21 cellular contexts compared by ENCODE assay signal in the genomic region with DNA sequence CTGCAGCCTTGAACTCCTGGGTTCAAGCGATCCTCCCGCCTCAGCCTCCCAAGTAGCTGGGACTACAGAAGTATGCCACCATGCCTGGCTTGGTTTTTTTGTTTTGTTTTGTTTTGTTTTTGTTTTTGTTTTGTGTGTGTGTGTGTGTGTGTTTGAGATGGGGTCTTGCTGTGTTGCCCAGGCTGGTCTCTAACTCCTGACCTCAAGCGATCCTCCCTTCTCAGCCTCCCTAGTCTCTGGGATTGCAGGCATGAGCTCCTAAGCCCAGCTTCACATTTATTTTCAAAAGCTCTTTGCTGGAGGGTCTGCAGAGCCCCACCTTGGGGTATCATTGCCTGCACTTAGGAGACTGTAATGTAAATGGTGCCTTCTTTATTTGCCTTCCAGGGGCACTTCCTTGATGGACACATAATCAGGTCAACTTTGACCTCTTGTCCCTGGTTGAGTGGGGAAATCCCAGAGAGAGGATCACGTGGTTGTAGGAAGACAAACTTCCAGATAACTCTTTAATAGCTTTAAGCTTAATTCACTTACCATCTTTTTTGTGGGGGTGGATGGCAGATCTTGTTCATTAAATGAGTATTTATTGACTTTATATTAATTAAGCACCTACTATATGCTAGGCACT.
DNase-seq lines count a peak whose midpoint lies in the region; ATAC-seq and TF ChIP-seq lines count a peak whose summit lies in the region.
"Had no signal": no experiment of that assay in that cellular context is flagged by ENCODE, and none has a peak within 500 bp of the region (broad histone marks: within the 10 kb centered on the region; RNA-seq: fewer than 3 reads in every experiment).

No MANE protein-coding gene starts in this region.

- in situ Hi-C loops in transverse colon (cut with MboI; ENCODE audit: low pct_ligation_motif_present in 1 of 4, low pct_unique_long_range_greater_than_20kb in 1 of 4, low sequenced_read_pairs in 3 of 4): no loop called here

- peaks cover 46% of the 10 kb centered on the region for H3K36me3 Mint-ChIP-seq in MCF 10A (ENCODE audit: insufficient read depth, unreplicated experiment)
- peaks cover 45% of the 10 kb centered on the region for H3K36me3 Mint-ChIP-seq in dendritic cell treated with granulocyte-macrophage colony-stimulating factor and Interleukin-4, amounts not matched to agents 40 ng/mL and 50 ng/mL, for 4 days (ENCODE audit: low read depth)

- intact Hi-C loops in breast epithelium (cut with DNase I; ENCODE audit: low total_unique reads) (no loop called here), MCF 10A (cut with micrococcal nuclease) (no loop called here), transverse colon (cut with DNase I; ENCODE audit: low total_unique reads) (no loop called here)
- intact Hi-C loops in dendritic cell treated with granulocyte-macrophage colony-stimulating factor and Interleukin-4, amounts not matched to agents 40 ng/mL and 50 ng/mL, for 4 days (cut with micrococcal nuclease): no loop called here

- no peak for TF ChIP-seq EP300 in transverse colon (IDR thresholded peaks at IDR 0.05; ENCODE audit: low read depth)

- DNase-seq in breast epithelium (ENCODE audit: low spot score in 2 of 2) (no peak), MCF 10A (ENCODE audit: unreplicated experiment) (no peak), transverse colon (no peak), GM19238 (ENCODE audit: insufficient read length, low spot score) (no peak), NCI-H526 treated with DMSO at 0.1 percent for 48 hours (lab: John Stamatoyannopoulos, UW) (no peak)
- DNase-seq: 8988T; activated CD4-positive, alpha-beta T cell treated with anti-CD3 and anti-CD28 coated beads for 1 hour; activated naive CD4-positive, alpha-beta T cell treated with Interleukin-2 at 50 U/mL for 16 hours; body of pancreas; H7; hippocampal formation; KG1; NCI-H1417; NCI-H2171; NCI-H748 treated with DMSO at 0.1 percent for 48 hours; PC-9; stimulated activated CD4-positive, alpha-beta T cell treated with anti-CD3 and anti-CD28 coated beads, Interleukin-4, amount 100 ng/mL, for 1 hour had no signal

- no TSS peak for BruUV-seq in MCF 10A (replicated peaks; lab: Mats Ljungman, UMichigan)

- no peaks in the 10 kb centered on the region for H3K27me3 Mint-ChIP-seq in MCF 10A (ENCODE audit: insufficient read depth, unreplicated experiment)
- no peaks in the 10 kb centered on the region for H3K27me3 Mint-ChIP-seq in dendritic cell treated with granulocyte-macrophage colony-stimulating factor and Interleukin-4, amounts not matched to agents 40 ng/mL and 50 ng/mL, for 4 days

- H3K4me1 Mint-ChIP-seq in MCF 10A (ENCODE audit: insufficient read depth, unreplicated experiment): peaks cover 17% of the 10 kb centered on the region
- H3K4me1 Mint-ChIP-seq in dendritic cell treated with granulocyte-macrophage colony-stimulating factor and Interleukin-4, amounts not matched to agents 40 ng/mL and 50 ng/mL, for 4 days (ENCODE audit: low read depth): peaks cover 11% of the 10 kb centered on the region

- no peaks in the 10 kb centered on the region for H3K27me3 ChIP-seq in breast epithelium
- no peaks in the 10 kb centered on the region for H3K27me3 ChIP-seq in muscle layer of duodenum (ENCODE audit: low read depth, low read length)
- H3K27me3 ChIP-seq in transverse colon: no peaks in the 10 kb centered on the region
- H3K27me3 ChIP-seq: BLaER1 treated with 17β-estradiol and CSF1 and Interleukin-3, amounts not matched to agents 10 nM and 100 nM; body of pancreas had no signal

- H3K4me3 ChIP-seq in breast epithelium: no peak overlapping the region
- H3K4me3 ChIP-seq in muscle layer of duodenum (ENCODE audit: low read depth in 1 of 2, low read length in 2 of 2): no peak overlapping the region
- no peak overlapping the region for H3K4me3 ChIP-seq in transverse colon
- H3K4me3 ChIP-seq: BLaER1 treated with 17β-estradiol and CSF1 and Interleukin-3, amounts not matched to agents 10 nM and 100 nM; body of pancreas; PC-9 had no signal

- peak overlapping the region; percentile 2 to 76 for H3K27ac ChIP-seq in breast epithelium
- H3K27ac ChIP-seq in muscle layer of duodenum (ENCODE audit: low read length): peak overlapping the region; percentile 61
- H3K27ac ChIP-seq in transverse colon: peak overlapping the region; percentile 78 to 81 (median 81)
- H3K27ac ChIP-seq: BLaER1 treated with 17β-estradiol and CSF1 and Interleukin-3, amounts not matched to agents 10 nM and 100 nM; PC-9 had no signal

- no peak overlapping the region for H3K27ac Mint-ChIP-seq in MCF 10A (ENCODE audit: low read depth, unreplicated experiment)
- H3K27ac Mint-ChIP-seq in dendritic cell treated with granulocyte-macrophage colony-stimulating factor and Interleukin-4, amounts not matched to agents 40 ng/mL and 50 ng/mL, for 4 days: peak overlapping the region; percentile 27

- ATAC-seq in GM18870 (IDR thresholded peaks at IDR 0.05; ENCODE audit: unreplicated experiment): no peak
- ATAC-seq: body of pancreas had no signal

- H3K9me3 Mint-ChIP-seq in MCF 10A (ENCODE audit: unreplicated experiment): no peaks in the 10 kb centered on the region
- H3K9me3 Mint-ChIP-seq in dendritic cell treated with granulocyte-macrophage colony-stimulating factor and Interleukin-4, amounts not matched to agents 40 ng/mL and 50 ng/mL, for 4 days: no peaks in the 10 kb centered on the region

- H3K36me3 ChIP-seq in breast epithelium (no peaks in the 10 kb centered on the region), muscle layer of duodenum (ENCODE audit: control insufficient read depth in 1 of 2, insufficient read depth in 2 of 2, low read length in 2 of 2) (peaks cover 0 to 3% of the 10 kb centered on the region in 2 donors), transverse colon (no peaks in the 10 kb centered on the region)

- WGBS in transverse colon (ENCODE audit: low coverage in 1 of 2), 2 donors: 73 to 77% methylated on average over 3 to 4 of the region's 4 CpGs

- no peak for TF ChIP-seq POLR2A in breast epithelium (IDR thresholded peaks at IDR 0.05)
- TF ChIP-seq POLR2A in transverse colon (IDR thresholded peaks at IDR 0.05): no peak

- H3K9me3 ChIP-seq in breast epithelium (no peaks in the 10 kb centered on the region), muscle layer of duodenum (ENCODE audit: control insufficient read depth in 1 of 2, low read length in 2 of 2) (no peaks in the 10 kb centered on the region), transverse colon (no peaks in the 10 kb centered on the region)
- H3K9me3 ChIP-seq: BLaER1 treated with 17β-estradiol and CSF1 and Interleukin-3, amounts not matched to agents 10 nM and 100 nM; body of pancreas had no signal

- H3K4me1 ChIP-seq in breast epithelium (peaks cover 0 to 39% of the 10 kb centered on the region in 2 donors), muscle layer of duodenum (ENCODE audit: control insufficient read depth in 1 of 2, insufficient read depth in 2 of 2, low read length in 2 of 2) (peaks cover 19 to 30% of the 10 kb centered on the region in 2 donors), transverse colon (peaks cover 37 to 67% (median 54%) of the 10 kb centered on the region in 4 donors)

- TF ChIP-seq CTCF in breast epithelium (IDR thresholded peaks at IDR 0.05): no peak
- no peak for TF ChIP-seq CTCF in MCF 10A (IDR thresholded peaks at IDR 0.05; ENCODE audit: unreplicated experiment)
- no peak for TF ChIP-seq CTCF in transverse colon (IDR thresholded peaks at IDR 0.05)

- no peak overlapping the region for H3K4me3 Mint-ChIP-seq in MCF 10A (ENCODE audit: unreplicated experiment)
- no peak overlapping the region for H3K4me3 Mint-ChIP-seq in dendritic cell treated with granulocyte-macrophage colony-stimulating factor and Interleukin-4, amounts not matched to agents 40 ng/mL and 50 ng/mL, for 4 days

- POLR2A ChIA-PET in MCF 10A (lab: Yijun Ruan, JAX): interaction anchor here (0.6 to 1.2 kb wide), 3 partner anchors 19 to 83 kb away, joined by 3 to 4 read pairs (median 4); no protein-coding TSS in a partner anchor

- CTCF ChIA-PET in MCF 10A (lab: Yijun Ruan, JAX): interaction anchor here (0.5 to 2.8 kb wide), 3 partner anchors 26 to 242 kb away, joined by 4 to 13 read pairs (median 6); no protein-coding TSS in a partner anchor
